ENCODE assay signal across 1 cellular context in genomic region chr17:19042369-19042768, GRCh38. TPM values are rescaled to one million over a fixed set of nuclear protein-coding genes. Genes with fewer than 3 reads are reported as not detected.
"Had no signal": no experiment of that assay in that cellular context is flagged by ENCODE, and none has a peak within 500 bp of the region (broad histone marks: within the 10 kb centered on the region; RNA-seq: fewer than 3 reads in every experiment).

No MANE protein-coding gene starts in this region.

RNA-seq across cellular contexts. Expression of gene GRAP, which starts 4.4 kb away (rescaled TPM):
- total RNA-seq: GM23248 had no signal
- polyA plus RNA-seq: GM23248 had no signal
